In genomic region chr17:77914440-77915254, GRCh38 we compare ENCODE assay signal across 1 cellular context.
TF ChIP-seq lines count a peak whose summit lies in the region.

No MANE protein-coding gene starts in this region.

TF ChIP-seq in GM23338, 12 proteins besides CTCF, POLR2A, EP300 and RAD21 (continued from another document):
- TF ChIP-seq REST (IDR thresholded peaks at IDR 0.05; ENCODE audit: unreplicated experiment): no peak
TF ChIP-seq in GM23338: peak in this region for 0.
